9 cellular contexts compared by ENCODE assay signal in the genomic region with DNA sequence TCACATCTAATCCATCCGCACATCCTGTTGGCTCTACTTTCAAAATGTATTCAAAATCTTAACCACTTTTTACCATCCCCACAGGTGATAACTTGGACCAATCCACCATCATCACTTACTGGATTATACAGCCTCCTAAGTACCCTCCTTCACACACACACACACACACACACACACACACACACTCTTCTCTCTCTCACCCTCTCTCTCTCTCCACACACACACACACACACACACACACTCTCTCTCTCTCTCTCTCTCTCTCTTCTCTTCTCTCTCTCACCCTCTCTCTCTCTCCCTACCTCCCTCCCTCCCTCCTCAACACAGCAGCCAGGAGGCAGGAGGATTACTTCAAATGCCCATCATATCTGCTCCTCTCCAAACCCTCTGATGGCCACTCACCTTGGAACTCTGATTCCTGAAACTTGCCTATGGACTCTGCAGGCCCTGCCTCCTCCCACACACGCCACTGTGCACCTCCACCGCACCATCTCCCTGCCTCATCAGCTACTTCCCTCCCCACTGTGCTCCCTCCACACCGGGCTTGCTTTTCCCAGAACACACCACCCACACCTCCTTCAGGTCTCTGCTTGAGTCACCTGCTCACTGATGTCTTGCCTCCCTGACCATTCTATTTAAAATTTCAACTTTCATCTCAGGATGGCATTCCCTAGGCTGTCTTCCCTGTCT. TPM values are rescaled to one million over a fixed set of nuclear protein-coding genes. Genes with fewer than 3 reads are reported as not detected.
A peak's percentile ranks its signal among the peaks of the same experiment; 100 is the strongest.
DNase-seq lines count a peak whose midpoint lies in the region; ATAC-seq and TF ChIP-seq lines count a peak whose summit lies in the region.
"Had no signal": no experiment of that assay in that cellular context is flagged by ENCODE, and none has a peak within 500 bp of the region (broad histone marks: within the 10 kb centered on the region; RNA-seq: fewer than 3 reads in every experiment).

No MANE protein-coding gene starts in this region.

- peak overlapping the region; percentile 63; the same call in 1 of the 2 replicates for H3K9ac ChIP-seq in OCI-LY1 (ENCODE audit: low read length)

- no peaks in the 10 kb centered on the region for H3K9me2 ChIP-seq in OCI-LY1 (ENCODE audit: low read depth, low read length)

- no peak overlapping the region for H3K4me3 Mint-ChIP-seq in CD8-positive, alpha-beta memory T cell
- no peak overlapping the region for H3K4me3 Mint-ChIP-seq in stimulated activated naive B cell treated with anti-CD40 and anti-IgM and Interleukin-4, amounts not matched to agents 10 μg/mL and 1 μg/mL and 100 μg/mL, for 72 hours

- no peak overlapping the region for H2AFZ ChIP-seq in OCI-LY1 (ENCODE audit: low read length)
- H2AFZ ChIP-seq: PC-9 had no signal

- H3K9me3 ChIP-seq in CD8-positive, alpha-beta memory T cell (ENCODE audit: low read length) = no peaks in the 10 kb centered on the region
- H3K9me3 ChIP-seq in OCI-LY1 (ENCODE audit: low read length) = no peaks in the 10 kb centered on the region
- no peaks in the 10 kb centered on the region for H3K9me3 ChIP-seq in prostate gland

- POLR2A ChIA-PET in CD8-positive, alpha-beta memory T cell (lab: Charles Lee) = interaction anchor here (1.5 to 1.8 kb wide), 4 partner anchors 12 to 39 kb away, joined by 3 to 15 read pairs (median 8); a partner anchor contains a TSS

- peaks cover 0 to 28% (median 0%) of the 10 kb centered on the region in 3 donors for H3K4me1 Mint-ChIP-seq in CD8-positive, alpha-beta memory T cell
- H3K4me1 Mint-ChIP-seq in stimulated activated naive B cell treated with anti-CD40 and anti-IgM and Interleukin-4, amounts not matched to agents 10 μg/mL and 1 μg/mL and 100 μg/mL, for 72 hours = peaks cover 14 to 32% of the 10 kb centered on the region in 2 donors

- peak in 3 of 5 donors; percentile 17 to 59 (median 34) for DNase-seq in CD8-positive, alpha-beta memory T cell
- DNase-seq in epithelial cell of esophagus (ENCODE audit: low read depth) (peak; percentile 30), prostate gland (ENCODE audit: low spot score) (no peak), NCI-H2227 treated with DMSO at 0.1 percent for 48 hours (lab: John Stamatoyannopoulos, UW) (no peak), middle frontal gyrus (ENCODE audit: extremely low spot score, low spot score) (no peak), NCI-H345 treated with DMSO at 0.1 percent for 48 hours (lab: John Stamatoyannopoulos, UW; ENCODE audit: unreplicated experiment) (no peak)
- DNase-seq in stimulated activated naive B cell treated with anti-CD40 and anti-IgM and Interleukin-4, amounts not matched to agents 10 μg/mL and 1 μg/mL and 100 μg/mL, for 72 hours = no peak

- intact Hi-C loops in prostate gland (cut with DNase I) = no loop called here

- no peak overlapping the region for H3K27ac Mint-ChIP-seq in CD8-positive, alpha-beta memory T cell
- H3K27ac Mint-ChIP-seq in stimulated activated naive B cell treated with anti-CD40 and anti-IgM and Interleukin-4, amounts not matched to agents 10 μg/mL and 1 μg/mL and 100 μg/mL, for 72 hours = no peak overlapping the region

- H3K4me3 ChIP-seq in CD8-positive, alpha-beta memory T cell (ENCODE audit: low read length) = peak overlapping the region; percentile 84
- peak overlapping the region; percentile 56 for H3K4me3 ChIP-seq in OCI-LY1 (ENCODE audit: low read depth, low read length, poor library complexity, severe bottlenecking)
- no peak overlapping the region for H3K4me3 ChIP-seq in epithelial cell of esophagus (ENCODE audit: low read length)
- H3K4me3 ChIP-seq in prostate gland = no peak overlapping the region
- H3K4me3 ChIP-seq: PC-9 had no signal

- peaks cover 77% of the 10 kb centered on the region for H3K4me1 ChIP-seq in CD8-positive, alpha-beta memory T cell (ENCODE audit: insufficient read depth, low read length)
- H3K4me1 ChIP-seq in OCI-LY1 (ENCODE audit: insufficient read depth, low read length, severe bottlenecking) (peaks cover 56% of the 10 kb centered on the region), prostate gland (replicated peaks) (no peaks in the 10 kb centered on the region)

- H3K27me3 ChIP-seq in CD8-positive, alpha-beta memory T cell (ENCODE audit: insufficient read depth, low read length, poor library complexity, severe bottlenecking) = no peaks in the 10 kb centered on the region
- H3K27me3 ChIP-seq in OCI-LY1 (ENCODE audit: insufficient read depth, low read length) = no peaks in the 10 kb centered on the region
- H3K27me3 ChIP-seq in prostate gland (replicated peaks; ENCODE audit: insufficient read depth) = no peaks in the 10 kb centered on the region

- ATAC-seq in stimulated activated naive B cell treated with anti-CD40 and anti-IgM and Interleukin-4, amounts not matched to agents 10 μg/mL and 1 μg/mL and 100 μg/mL, for 72 hours (replicated peaks) = no peak

- peaks cover 0 to 10% (median 5%) of the 10 kb centered on the region in 3 donors for H3K36me3 Mint-ChIP-seq in CD8-positive, alpha-beta memory T cell
- H3K36me3 Mint-ChIP-seq in stimulated activated naive B cell treated with anti-CD40 and anti-IgM and Interleukin-4, amounts not matched to agents 10 μg/mL and 1 μg/mL and 100 μg/mL, for 72 hours = no peaks in the 10 kb centered on the region

- H3K36me3 ChIP-seq in CD8-positive, alpha-beta memory T cell (ENCODE audit: insufficient read depth, low read length) = no peaks in the 10 kb centered on the region
- H3K36me3 ChIP-seq in OCI-LY1 (ENCODE audit: insufficient read depth, low read length) (peaks cover 19% of the 10 kb centered on the region), prostate gland (no peaks in the 10 kb centered on the region)

- peak overlapping the region; percentile 81 for H3K4me2 ChIP-seq in OCI-LY1 (ENCODE audit: low read length)
- H3K4me2 ChIP-seq: PC-9 had no signal

- WGBS in prostate gland = 64% methylated on average over 4 of the region's 4 CpGs

- CTCF ChIA-PET in CD8-positive, alpha-beta memory T cell (lab: Charles Lee) = interaction anchor here (0.9 to 2.4 kb wide), 7 partner anchors 12 to 398 kb away, joined by 3 to 7 read pairs (median 3); a partner anchor contains a TSS

- H3K9me3 Mint-ChIP-seq in CD8-positive, alpha-beta memory T cell = no peaks in the 10 kb centered on the region
- no peaks in the 10 kb centered on the region for H3K9me3 Mint-ChIP-seq in stimulated activated naive B cell treated with anti-CD40 and anti-IgM and Interleukin-4, amounts not matched to agents 10 μg/mL and 1 μg/mL and 100 μg/mL, for 72 hours

- H3F3A ChIP-seq in OCI-LY1 (ENCODE audit: insufficient read depth, low read length) = no peaks in the 10 kb centered on the region; the same call in 1 of the 2 replicates

- no peaks in the 10 kb centered on the region for H3K79me2 ChIP-seq in OCI-LY1 (ENCODE audit: insufficient read depth, low read length)

- TF ChIP-seq POLR2A in prostate gland (IDR thresholded peaks at IDR 0.05) = no peak

- peak overlapping the region; percentile 72 for H3K27ac ChIP-seq in CD8-positive, alpha-beta memory T cell (ENCODE audit: low read depth, low read length)
- H3K27ac ChIP-seq in OCI-LY1 (ENCODE audit: low read depth, low read length, poor library complexity, severe bottlenecking) (peak overlapping the region; percentile 90), prostate gland (peak overlapping the region; percentile 54 to 61)
- H3K27ac ChIP-seq: PC-9 had no signal

- no peaks in the 10 kb centered on the region for H3K27me3 Mint-ChIP-seq in CD8-positive, alpha-beta memory T cell
- peaks cover 7 to 12% of the 10 kb centered on the region in 2 donors for H3K27me3 Mint-ChIP-seq in stimulated activated naive B cell treated with anti-CD40 and anti-IgM and Interleukin-4, amounts not matched to agents 10 μg/mL and 1 μg/mL and 100 μg/mL, for 72 hours

- TF ChIP-seq CTCF in OCI-LY1 (IDR thresholded peaks at IDR 0.05; ENCODE audit: low read length) (no peak), epithelial cell of esophagus (IDR thresholded peaks at IDR 0.05; ENCODE audit: insufficient read depth, low read depth, low read length, missing control alignments) (no peak), prostate gland (IDR thresholded peaks at IDR 0.05) (no peak)

- no peaks in the 10 kb centered on the region for H4K20me1 ChIP-seq in OCI-LY1 (ENCODE audit: insufficient read depth, low read length)

RNA-seq across cellular contexts. Expression of a gene that starts 39.7 kb away (rescaled TPM):
- total RNA-seq in CD8-positive, alpha-beta memory T cell = 1 to 10 TPM; 5.4 to 6.5 TPM
- polyA plus RNA-seq in CD8-positive, alpha-beta memory T cell = 23.4 TPM
- total RNA-seq in prostate gland = 10 to 100 TPM; 11.6 to 26.2 TPM

Comparison
In these comparisons a context has a peak if more than half of its experiments do, and no peak if none do; other contexts are left out.
1. DNase-seq: peak in CD8-positive, alpha-beta memory T cell (3 of 5) and epithelial cell of esophagus (single experiment); none in prostate gland (single experiment), NCI-H2227 treated with DMSO at 0.1 percent for 48 hours (single experiment), middle frontal gyrus (single experiment), NCI-H345 treated with DMSO at 0.1 percent for 48 hours (single experiment) and stimulated activated naive B cell treated with anti-CD40 and anti-IgM and Interleukin-4, amounts not matched to agents 10 μg/mL and 1 μg/mL and 100 μg/mL, for 72 hours (single experiment).
2. H3K4me3 ChIP-seq: peak in CD8-positive, alpha-beta memory T cell (single experiment) and OCI-LY1 (single experiment); none in epithelial cell of esophagus (single experiment) and prostate gland (0 of 2).
3. Peak in every context shown above with its lines, with median percentiles within 50 percentile points of each other: H3K27ac ChIP-seq.